ENCODE assay signal across 8 cellular contexts in genomic region chr1:31643976-31644559, GRCh38. TPM values are rescaled to one million over a fixed set of nuclear protein-coding genes. Genes with fewer than 3 reads are reported as not detected.
DNase-seq lines count a peak whose midpoint lies in the region; ATAC-seq and TF ChIP-seq lines count a peak whose summit lies in the region.

No MANE protein-coding gene starts in this region.

- H3K4me3 Mint-ChIP-seq in osteocyte (ENCODE audit: unreplicated experiment) = peak overlapping the region; percentile 99

- peaks cover 34% of the 10 kb centered on the region for H3K4me1 Mint-ChIP-seq in osteocyte (ENCODE audit: unreplicated experiment)

- peak; percentile 51 for TF ChIP-seq POLR2A in GM18951 (IDR thresholded peaks at IDR 0.05; ENCODE audit: extremely low read depth, insufficient read depth, insufficient read length)

- H3K9ac ChIP-seq in OCI-LY3 (ENCODE audit: low read length) (peak overlapping the region; percentile 88), endocrine pancreas (ENCODE audit: control insufficient read depth, insufficient read depth, low read length) (peak overlapping the region; percentile 96)

- H3K27me3 ChIP-seq in OCI-LY3 (ENCODE audit: low read depth, low read length) = no peaks in the 10 kb centered on the region
- no peaks in the 10 kb centered on the region for H3K27me3 ChIP-seq in endocrine pancreas (ENCODE audit: control insufficient read depth, insufficient read depth, low read length)

- H3K79me2 ChIP-seq in OCI-LY3 (ENCODE audit: low read length) = peaks cover 39% of the 10 kb centered on the region

- TF ChIP-seq CTCF in OCI-LY3 (IDR thresholded peaks at IDR 0.05; ENCODE audit: low read depth, low read length) (no peak), osteocyte (IDR thresholded peaks at IDR 0.05) (no peak)

- peaks cover 25% of the 10 kb centered on the region for H3K4me1 ChIP-seq in OCI-LY3 (ENCODE audit: low read length)
- H3K4me1 ChIP-seq in endocrine pancreas (ENCODE audit: control insufficient read depth, insufficient read depth, low read length) = peaks cover 10% of the 10 kb centered on the region

- peak overlapping the region; percentile 100 for H3K27ac Mint-ChIP-seq in osteocyte (ENCODE audit: unreplicated experiment)

- H3K36me3 Mint-ChIP-seq in osteocyte (ENCODE audit: unreplicated experiment) = no peaks in the 10 kb centered on the region

- H3K9me3 ChIP-seq in OCI-LY3 (ENCODE audit: insufficient read depth, low read length) (no peaks in the 10 kb centered on the region), endocrine pancreas (ENCODE audit: control insufficient read depth, low read length) (no peaks in the 10 kb centered on the region)

- H3K27me3 Mint-ChIP-seq in osteocyte (ENCODE audit: unreplicated experiment) = no peaks in the 10 kb centered on the region

- H3K4me3 ChIP-seq in OCI-LY3 (ENCODE audit: low read length) (peak overlapping the region; percentile 81), endocrine pancreas (ENCODE audit: control insufficient read depth, insufficient read depth, low read length) (peak overlapping the region; percentile 88)

- H3K27ac ChIP-seq in OCI-LY3 (ENCODE audit: low read length) = peak overlapping the region; percentile 81

- H3K36me3 ChIP-seq in OCI-LY3 (replicated peaks; ENCODE audit: low read depth, low read length) = no peaks in the 10 kb centered on the region
- H3K36me3 ChIP-seq in endocrine pancreas (ENCODE audit: control insufficient read depth, insufficient read depth, low read length) = no peaks in the 10 kb centered on the region

- peak overlapping the region; percentile 96 for H3K4me2 ChIP-seq in OCI-LY3 (ENCODE audit: low read length)

- H3K9me3 Mint-ChIP-seq in osteocyte (ENCODE audit: unreplicated experiment) = no peaks in the 10 kb centered on the region

- H4K20me1 ChIP-seq in OCI-LY3 (ENCODE audit: insufficient read depth, low read length) = no peaks in the 10 kb centered on the region

- in situ Hi-C loops in GM18951 (cut with MboI; ENCODE audit: low sequenced_read_pairs, unreplicated experiment) = no loop called here

- no peak for ATAC-seq in HG03378 (IDR thresholded peaks at IDR 0.05; ENCODE audit: unreplicated experiment)
- ATAC-seq in HG02763 (IDR thresholded peaks at IDR 0.05; ENCODE audit: unreplicated experiment) = no peak

- DNase-seq in osteocyte (ENCODE audit: extremely low spot score, unreplicated experiment) = no peak
- no peak for DNase-seq in COR-L47 (lab: John Stamatoyannopoulos, UW)
- DNase-seq in stimulated activated CD4-positive, alpha-beta T cell treated with anti-CD3 and anti-CD28 coated beads, Interleukin-4, amount 100 ng/mL, for 1 hour = no peak

- peak overlapping the region; percentile 95; the same call in 1 of the 2 replicates for H2AFZ ChIP-seq in OCI-LY3 (ENCODE audit: low read depth, low read length)

RNA-seq across cellular contexts. Expression of gene PEF1, which starts 0.6 kb away (rescaled TPM):
- total RNA-seq in osteocyte = 53.4 and 57.0 TPM in 2 replicates

RNA-seq across cellular contexts. Expression of gene HCRTR1, which starts 26.6 kb away (rescaled TPM):
- 0.50 and 0.73 TPM in 2 replicates for total RNA-seq in osteocyte

RNA-seq across cellular contexts. Expression of gene COL16A1, which starts 59.7 kb away (rescaled TPM):
- 89.2 and 90.7 TPM in 2 replicates for total RNA-seq in osteocyte
